Comparison of ENCODE assay signal across 8 cellular contexts in the genomic region with DNA sequence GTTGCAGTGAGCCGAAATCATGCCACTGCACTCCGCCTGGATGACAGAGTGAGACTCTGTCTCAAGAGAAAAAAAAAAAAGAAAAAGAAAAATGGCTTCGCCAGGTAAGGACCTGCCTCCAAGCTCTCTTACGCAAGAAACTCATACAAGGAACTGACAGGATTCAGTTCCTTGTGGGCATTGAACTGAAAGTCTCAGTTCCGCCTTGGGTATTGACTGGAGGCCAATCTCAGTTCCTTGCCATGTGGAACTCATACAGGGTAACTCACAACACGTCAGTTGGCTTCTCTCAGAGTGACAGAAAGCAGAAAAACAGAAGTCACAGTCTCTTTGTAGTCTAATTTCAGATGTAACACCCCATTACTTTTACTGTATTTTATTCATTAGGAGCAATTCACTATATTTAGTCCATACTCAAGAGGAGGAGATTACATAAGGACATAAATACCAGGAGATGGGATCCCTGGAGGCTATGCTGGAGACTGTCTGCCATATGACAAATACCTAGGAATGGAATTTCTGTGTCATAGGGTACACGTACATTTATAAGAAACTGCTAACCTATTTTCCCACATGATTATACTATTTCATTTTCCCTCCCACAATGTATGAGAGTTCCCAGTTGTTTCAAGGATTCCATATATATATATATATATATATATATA. TPM values are rescaled to one million over a fixed set of nuclear protein-coding genes. Genes with fewer than 3 reads are reported as not detected.
A peak's percentile ranks its signal among the peaks of the same experiment; 100 is the strongest.
DNase-seq lines count a peak whose midpoint lies in the region; ATAC-seq and TF ChIP-seq lines count a peak whose summit lies in the region.

No MANE protein-coding gene starts in this region.

- no peaks in the 10 kb centered on the region for H3K27me3 ChIP-seq in smooth muscle cell (ENCODE audit: low read depth)

- H3K9me3 ChIP-seq in smooth muscle cell (replicated peaks; ENCODE audit: low read depth): no peaks in the 10 kb centered on the region

- no peaks in the 10 kb centered on the region for H3F3A ChIP-seq in smooth muscle cell (ENCODE audit: low read depth)

- no peak overlapping the region for H3K4me3 ChIP-seq in smooth muscle cell

- no peak overlapping the region for H3K4me3 Mint-ChIP-seq in effector memory CD8-positive, alpha-beta T cell
- no peak overlapping the region for H3K4me3 Mint-ChIP-seq in type B pancreatic cell

- H3K36me3 ChIP-seq in smooth muscle cell (ENCODE audit: low read depth): no peaks in the 10 kb centered on the region

- H3K36me3 Mint-ChIP-seq in effector memory CD8-positive, alpha-beta T cell (ENCODE audit: insufficient read depth): no peaks in the 10 kb centered on the region
- H3K36me3 Mint-ChIP-seq in type B pancreatic cell: no peaks in the 10 kb centered on the region

- WGBS in smooth muscle cell (ENCODE audit: low lambda C conversion rate): 77% methylated on average over 7 of the region's 7 CpGs

- H3K4me1 Mint-ChIP-seq in effector memory CD8-positive, alpha-beta T cell (ENCODE audit: low read depth in 2 of 2): no peaks in the 10 kb centered on the region
- H3K4me1 Mint-ChIP-seq in type B pancreatic cell (ENCODE audit: unreplicated experiment): no peaks in the 10 kb centered on the region

- no peaks in the 10 kb centered on the region for H4K20me1 ChIP-seq in smooth muscle cell (ENCODE audit: low read depth)

- no peaks in the 10 kb centered on the region for H3K79me2 ChIP-seq in smooth muscle cell (ENCODE audit: low read depth)

- no peak overlapping the region for H3K27ac Mint-ChIP-seq in effector memory CD8-positive, alpha-beta T cell
- no peak overlapping the region for H3K27ac Mint-ChIP-seq in type B pancreatic cell

- no peaks in the 10 kb centered on the region for H3K9me3 Mint-ChIP-seq in effector memory CD8-positive, alpha-beta T cell
- H3K9me3 Mint-ChIP-seq in type B pancreatic cell: no peaks in the 10 kb centered on the region

- DNase-seq in EL (peak; percentile 85), activated gamma-delta T cell (lab: John Stamatoyannopoulos, UW) (no peak), type B pancreatic cell (ENCODE audit: extremely low spot score, unreplicated experiment) (no peak), smooth muscle cell (lab: John Stamatoyannopoulos, UW; ENCODE audit: unreplicated experiment) (no peak), glomerular visceral epithelial cell (ENCODE audit: extremely low spot score) (no peak)
- no peak for DNase-seq in effector memory CD8-positive, alpha-beta T cell

- no peak overlapping the region for H3K27ac ChIP-seq in smooth muscle cell (ENCODE audit: low read depth)

- ATAC-seq in GM21390 (IDR thresholded peaks at IDR 0.05; ENCODE audit: unreplicated experiment) (peak; percentile 96), HG03460 (IDR thresholded peaks at IDR 0.05; ENCODE audit: unreplicated experiment) (peak; percentile 97)
- ATAC-seq in effector memory CD8-positive, alpha-beta T cell (replicated peaks): peak; percentile 72

- no peaks in the 10 kb centered on the region for H3K27me3 Mint-ChIP-seq in effector memory CD8-positive, alpha-beta T cell
- no peaks in the 10 kb centered on the region for H3K27me3 Mint-ChIP-seq in type B pancreatic cell

- H3K4me1 ChIP-seq in smooth muscle cell (ENCODE audit: low read depth): no peaks in the 10 kb centered on the region

- no peak overlapping the region for H2AFZ ChIP-seq in smooth muscle cell (ENCODE audit: low read depth)

- TF ChIP-seq CTCF in type B pancreatic cell (conservative IDR thresholded peaks at IDR 0.05) (no peak), smooth muscle cell (IDR thresholded peaks at IDR 0.05; ENCODE audit: borderline replicate concordance, insufficient read depth, poor library complexity, severe bottlenecking) (no peak)

- H3K9ac ChIP-seq in smooth muscle cell (ENCODE audit: low read depth): no peak overlapping the region

- no peak overlapping the region for H3K4me2 ChIP-seq in smooth muscle cell

RNA-seq across cellular contexts. Expression of a gene that starts 11.4 kb away (rescaled TPM):
- 15.6 and 20.1 TPM in 2 replicates for total RNA-seq in type B pancreatic cell (ENCODE audit: low replicate concordance)
- total RNA-seq in smooth muscle cell: 2.7 and 8.1 TPM in 2 replicates
- 17.4 and 18.9 TPM in 2 replicates for polyA plus RNA-seq in smooth muscle cell

RNA-seq across cellular contexts. Expression of a gene that starts 16.7 kb away (rescaled TPM):
- total RNA-seq in type B pancreatic cell (ENCODE audit: low replicate concordance) (10.3 and 11.5 TPM in 2 replicates), smooth muscle cell (11.4 and 16.2 TPM in 2 replicates)
- 2.6 and 3.0 TPM in 2 replicates for polyA plus RNA-seq in smooth muscle cell
